Comparison of ENCODE assay signal across 1 cellular context in the genomic region with DNA sequence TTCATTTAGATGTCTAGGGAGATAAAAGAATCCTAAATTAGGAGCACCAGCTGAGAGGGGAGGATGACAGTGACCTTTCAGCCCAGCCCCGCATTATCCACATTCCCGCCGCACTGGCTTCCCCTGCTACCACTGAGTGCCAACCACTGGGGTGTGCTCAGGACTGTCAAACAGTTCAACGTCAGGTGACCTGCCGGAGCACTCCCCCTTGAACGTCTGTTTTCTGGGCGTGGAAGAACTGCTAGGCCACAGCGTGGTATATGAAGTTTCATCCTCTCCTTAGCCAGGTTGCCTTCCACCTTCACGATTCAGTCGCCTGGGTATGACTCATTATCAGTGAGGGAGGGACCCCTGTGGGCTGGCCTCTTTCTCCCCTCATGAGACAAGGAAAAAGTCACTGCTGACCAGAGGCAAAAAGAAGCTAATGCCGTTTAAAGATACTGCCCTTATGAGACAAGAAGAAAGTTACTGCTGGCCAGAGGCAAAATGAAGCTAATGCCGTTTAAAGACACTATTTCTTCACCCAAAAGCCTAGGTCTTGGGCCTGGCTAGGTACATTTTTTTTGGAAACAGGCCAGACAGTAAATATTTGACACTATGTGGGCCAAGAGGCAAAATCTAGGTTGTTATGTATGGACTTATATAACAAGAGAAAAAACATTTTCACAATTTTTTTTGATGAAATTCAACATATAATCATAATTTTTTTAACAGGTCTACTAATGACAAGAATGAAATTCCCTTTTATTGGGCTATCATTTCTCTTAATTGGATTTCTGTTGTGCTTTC.
TF ChIP-seq lines count a peak whose summit lies in the region.

No MANE protein-coding gene starts in this region.

TF ChIP-seq in HepG2, 621 proteins besides CTCF, POLR2A, EP300 and RAD21 (continues in another document):
- TF ChIP-seq ZNF652 (CRISPR knock-in tag; IDR thresholded peaks at IDR 0.05; ENCODE audit: borderline replicate concordance, low read depth) (no peak), ZNF607 (CRISPR knock-in tag; IDR thresholded peaks at IDR 0.05; ENCODE audit: borderline replicate concordance) (no peak), NFKBIZ (CRISPR knock-in tag; IDR thresholded peaks at IDR 0.05) (0 out of 2 replicates have a peak, but pooled peaks have one; percentile 12), FOXC1 (CRISPR knock-in tag; IDR thresholded peaks at IDR 0.05; ENCODE audit: borderline replicate concordance) (no peak), ZNF781 (CRISPR knock-in tag; IDR thresholded peaks at IDR 0.05; ENCODE audit: borderline replicate concordance, not compliant biosample characterization) (peak; percentile 35), REL (CRISPR knock-in tag; conservative IDR thresholded peaks at IDR 0.05) (no peak), ZFP36L1 (CRISPR knock-in tag; IDR thresholded peaks at IDR 0.05) (0 out of 2 replicates have a peak, but pooled peaks have one; percentile 47), ZC3H4 (CRISPR knock-in tag; IDR thresholded peaks at IDR 0.05; ENCODE audit: borderline replicate concordance) (no peak), ZNF501 (CRISPR knock-in tag; IDR thresholded peaks at IDR 0.05) (0 out of 2 replicates have a peak, but pooled peaks have one; percentile 15), ZBTB7B (CRISPR knock-in tag; IDR thresholded peaks at IDR 0.05) (0 out of 2 replicates have a peak, but pooled peaks have one; percentile 27), SIX4 (CRISPR knock-in tag; IDR thresholded peaks at IDR 0.05) (no peak), MEIS1 (CRISPR knock-in tag; IDR thresholded peaks at IDR 0.05; ENCODE audit: borderline replicate concordance) (no peak), FOXP1 (IDR thresholded peaks at IDR 0.05) (no peak), FOXP1 (CRISPR knock-in tag; IDR thresholded peaks at IDR 0.05) (no peak), GATA4 (IDR thresholded peaks at IDR 0.05; ENCODE audit: borderline replicate concordance, low read depth) (no peak), ARNTL (CRISPR knock-in tag; IDR thresholded peaks at IDR 0.05) (no peak), TGIF2 (CRISPR knock-in tag; IDR thresholded peaks at IDR 0.05) (peak; percentile 76), CREM (IDR thresholded peaks at IDR 0.05) (peak; percentile 20), CREM (CRISPR knock-in tag; IDR thresholded peaks at IDR 0.05) (no peak), CREB1 (IDR thresholded peaks at IDR 0.05) (no peak), CREB1 (CRISPR knock-in tag; IDR thresholded peaks at IDR 0.05) (peak; percentile 20; the same call in 1 of the 2 replicates), ZFYVE20 (CRISPR knock-in tag; IDR thresholded peaks at IDR 0.05; ENCODE audit: borderline replicate concordance, low read depth) (no peak), TEAD3 (CRISPR knock-in tag; optimal IDR thresholded peaks at IDR 0.05; ENCODE audit: borderline replicate concordance) (peak; percentile 76), ZNF660 (CRISPR knock-in tag; IDR thresholded peaks at IDR 0.05; ENCODE audit: borderline replicate concordance, low read depth) (no peak), FOXK1 (CRISPR knock-in tag; IDR thresholded peaks at IDR 0.05; ENCODE audit: borderline replicate concordance, low read depth) (no peak), ZNF468 (CRISPR knock-in tag; IDR thresholded peaks at IDR 0.05) (no peak), NFIC (IDR thresholded peaks at IDR 0.05; ENCODE audit: low read length) (peak; percentile 73; the same call in 1 of the 2 replicates), SALL1 (CRISPR knock-in tag; IDR thresholded peaks at IDR 0.05) (peak; percentile 64), ZNF263 (CRISPR knock-in tag; IDR thresholded peaks at IDR 0.05) (peak; percentile 94), BCL6 (CRISPR knock-in tag; IDR thresholded peaks at IDR 0.05) (0 out of 2 replicates have a peak, but pooled peaks have one; percentile 8), ZNF562 (CRISPR knock-in tag; IDR thresholded peaks at IDR 0.05; ENCODE audit: borderline replicate concordance) (no peak), FOXA3 (CRISPR knock-in tag; IDR thresholded peaks at IDR 0.05) (0 out of 2 replicates have a peak, but pooled peaks have one; percentile 13), SMAD3 (CRISPR knock-in tag; IDR thresholded peaks at IDR 0.05) (peak; percentile 20; the same call in 1 of the 2 replicates), PPARG (CRISPR knock-in tag; conservative IDR thresholded peaks at IDR 0.05) (peak; percentile 91), JUN (CRISPR knock-in tag; IDR thresholded peaks at IDR 0.05) (no peak), FOSL2 (CRISPR knock-in tag; IDR thresholded peaks at IDR 0.05) (peak; percentile 83), HNF4A (CRISPR knock-in tag; IDR thresholded peaks at IDR 0.05) (peak; percentile 17; the same call in 1 of the 2 replicates), BHLHE40 (IDR thresholded peaks at IDR 0.05; ENCODE audit: low read length) (peak; percentile 64), SAP130 (CRISPR knock-in tag; IDR thresholded peaks at IDR 0.05; ENCODE audit: low read depth) (peak; percentile 66), HDAC2 (CRISPR knock-in tag; IDR thresholded peaks at IDR 0.05) (0 out of 2 replicates have a peak, but pooled peaks have one; percentile 33), IRF2 (CRISPR knock-in tag; IDR thresholded peaks at IDR 0.05) (peak; percentile 55; the same call in 1 of the 2 replicates), KDM2A (CRISPR knock-in tag; IDR thresholded peaks at IDR 0.05; ENCODE audit: borderline replicate concordance, low read depth) (peak; percentile 31; the same call in 1 of the 2 replicates), ZC3H13 (CRISPR knock-in tag; IDR thresholded peaks at IDR 0.05) (no peak), JARID2 (CRISPR knock-in tag; IDR thresholded peaks at IDR 0.05; ENCODE audit: insufficient replicate concordance) (no peak), SPEN (CRISPR knock-in tag; IDR thresholded peaks at IDR 0.05; ENCODE audit: low read depth) (0 out of 2 replicates have a peak, but pooled peaks have one; percentile 29)
- TF ChIP-seq, protein P1, sequence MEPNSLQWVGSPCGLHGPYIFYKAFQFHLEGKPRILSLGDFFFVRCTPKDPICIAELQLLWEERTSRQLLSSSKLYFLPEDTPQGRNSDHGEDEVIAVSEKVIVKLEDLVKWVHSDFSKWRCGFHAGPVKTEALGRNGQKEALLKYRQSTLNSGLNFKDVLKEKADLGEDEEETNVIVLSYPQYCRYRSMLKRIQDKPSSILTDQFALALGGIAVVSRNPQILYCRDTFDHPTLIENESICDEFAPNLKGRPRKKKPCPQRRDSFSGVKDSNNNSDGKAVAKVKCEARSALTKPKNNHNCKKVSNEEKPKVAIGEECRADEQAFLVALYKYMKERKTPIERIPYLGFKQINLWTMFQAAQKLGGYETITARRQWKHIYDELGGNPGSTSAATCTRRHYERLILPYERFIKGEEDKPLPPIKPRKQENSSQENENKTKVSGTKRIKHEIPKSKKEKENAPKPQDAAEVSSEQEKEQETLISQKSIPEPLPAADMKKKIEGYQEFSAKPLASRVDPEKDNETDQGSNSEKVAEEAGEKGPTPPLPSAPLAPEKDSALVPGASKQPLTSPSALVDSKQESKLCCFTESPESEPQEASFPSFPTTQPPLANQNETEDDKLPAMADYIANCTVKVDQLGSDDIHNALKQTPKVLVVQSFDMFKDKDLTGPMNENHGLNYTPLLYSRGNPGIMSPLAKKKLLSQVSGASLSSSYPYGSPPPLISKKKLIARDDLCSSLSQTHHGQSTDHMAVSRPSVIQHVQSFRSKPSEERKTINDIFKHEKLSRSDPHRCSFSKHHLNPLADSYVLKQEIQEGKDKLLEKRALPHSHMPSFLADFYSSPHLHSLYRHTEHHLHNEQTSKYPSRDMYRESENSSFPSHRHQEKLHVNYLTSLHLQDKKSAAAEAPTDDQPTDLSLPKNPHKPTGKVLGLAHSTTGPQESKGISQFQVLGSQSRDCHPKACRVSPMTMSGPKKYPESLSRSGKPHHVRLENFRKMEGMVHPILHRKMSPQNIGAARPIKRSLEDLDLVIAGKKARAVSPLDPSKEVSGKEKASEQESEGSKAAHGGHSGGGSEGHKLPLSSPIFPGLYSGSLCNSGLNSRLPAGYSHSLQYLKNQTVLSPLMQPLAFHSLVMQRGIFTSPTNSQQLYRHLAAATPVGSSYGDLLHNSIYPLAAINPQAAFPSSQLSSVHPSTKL (CRISPR knock-in tag; IDR thresholded peaks at IDR 0.05): peak; percentile 42; the same call in 1 of the 2 replicates
- TF ChIP-seq, protein P2, sequence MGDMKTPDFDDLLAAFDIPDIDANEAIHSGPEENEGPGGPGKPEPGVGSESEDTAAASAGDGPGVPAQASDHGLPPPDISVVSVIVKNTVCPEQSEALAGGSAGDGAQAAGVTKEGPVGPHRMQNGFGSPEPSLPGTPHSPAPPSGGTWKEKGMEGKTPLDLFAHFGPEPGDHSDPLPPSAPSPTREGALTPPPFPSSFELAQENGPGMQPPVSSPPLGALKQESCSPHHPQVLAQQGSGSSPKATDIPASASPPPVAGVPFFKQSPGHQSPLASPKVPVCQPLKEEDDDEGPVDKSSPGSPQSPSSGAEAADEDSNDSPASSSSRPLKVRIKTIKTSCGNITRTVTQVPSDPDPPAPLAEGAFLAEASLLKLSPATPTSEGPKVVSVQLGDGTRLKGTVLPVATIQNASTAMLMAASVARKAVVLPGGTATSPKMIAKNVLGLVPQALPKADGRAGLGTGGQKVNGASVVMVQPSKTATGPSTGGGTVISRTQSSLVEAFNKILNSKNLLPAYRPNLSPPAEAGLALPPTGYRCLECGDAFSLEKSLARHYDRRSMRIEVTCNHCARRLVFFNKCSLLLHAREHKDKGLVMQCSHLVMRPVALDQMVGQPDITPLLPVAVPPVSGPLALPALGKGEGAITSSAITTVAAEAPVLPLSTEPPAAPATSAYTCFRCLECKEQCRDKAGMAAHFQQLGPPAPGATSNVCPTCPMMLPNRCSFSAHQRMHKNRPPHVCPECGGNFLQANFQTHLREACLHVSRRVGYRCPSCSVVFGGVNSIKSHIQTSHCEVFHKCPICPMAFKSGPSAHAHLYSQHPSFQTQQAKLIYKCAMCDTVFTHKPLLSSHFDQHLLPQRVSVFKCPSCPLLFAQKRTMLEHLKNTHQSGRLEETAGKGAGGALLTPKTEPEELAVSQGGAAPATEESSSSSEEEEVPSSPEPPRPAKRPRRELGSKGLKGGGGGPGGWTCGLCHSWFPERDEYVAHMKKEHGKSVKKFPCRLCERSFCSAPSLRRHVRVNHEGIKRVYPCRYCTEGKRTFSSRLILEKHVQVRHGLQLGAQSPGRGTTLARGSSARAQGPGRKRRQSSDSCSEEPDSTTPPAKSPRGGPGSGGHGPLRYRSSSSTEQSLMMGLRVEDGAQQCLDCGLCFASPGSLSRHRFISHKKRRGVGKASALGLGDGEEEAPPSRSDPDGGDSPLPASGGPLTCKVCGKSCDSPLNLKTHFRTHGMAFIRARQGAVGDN (CRISPR knock-in tag; IDR thresholded peaks at IDR 0.05): peak; percentile 64
- TF ChIP-seq, protein P3, sequence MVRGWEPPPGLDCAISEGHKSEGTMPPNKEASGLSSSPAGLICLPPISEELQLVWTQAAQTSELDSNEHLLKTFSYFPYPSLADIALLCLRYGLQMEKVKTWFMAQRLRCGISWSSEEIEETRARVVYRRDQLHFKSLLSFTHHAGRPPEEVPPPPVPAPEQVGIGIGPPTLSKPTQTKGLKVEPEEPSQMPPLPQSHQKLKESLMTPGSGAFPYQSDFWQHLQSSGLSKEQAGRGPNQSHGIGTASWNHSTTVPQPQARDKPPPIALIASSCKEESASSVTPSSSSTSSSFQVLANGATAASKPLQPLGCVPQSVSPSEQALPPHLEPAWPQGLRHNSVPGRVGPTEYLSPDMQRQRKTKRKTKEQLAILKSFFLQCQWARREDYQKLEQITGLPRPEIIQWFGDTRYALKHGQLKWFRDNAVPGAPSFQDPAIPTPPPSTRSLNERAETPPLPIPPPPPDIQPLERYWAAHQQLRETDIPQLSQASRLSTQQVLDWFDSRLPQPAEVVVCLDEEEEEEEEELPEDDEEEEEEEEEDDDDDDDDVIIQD (CRISPR knock-in tag; IDR thresholded peaks at IDR 0.05; ENCODE audit: low read depth): no peak
- TF ChIP-seq, protein P4, sequence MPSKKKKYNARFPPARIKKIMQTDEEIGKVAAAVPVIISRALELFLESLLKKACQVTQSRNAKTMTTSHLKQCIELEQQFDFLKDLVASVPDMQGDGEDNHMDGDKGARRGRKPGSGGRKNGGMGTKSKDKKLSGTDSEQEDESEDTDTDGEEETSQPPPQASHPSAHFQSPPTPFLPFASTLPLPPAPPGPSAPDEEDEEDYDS (CRISPR knock-in tag; IDR thresholded peaks at IDR 0.05): peak; percentile 31; the same call in 1 of the 2 replicates
- TF ChIP-seq, protein P5, sequence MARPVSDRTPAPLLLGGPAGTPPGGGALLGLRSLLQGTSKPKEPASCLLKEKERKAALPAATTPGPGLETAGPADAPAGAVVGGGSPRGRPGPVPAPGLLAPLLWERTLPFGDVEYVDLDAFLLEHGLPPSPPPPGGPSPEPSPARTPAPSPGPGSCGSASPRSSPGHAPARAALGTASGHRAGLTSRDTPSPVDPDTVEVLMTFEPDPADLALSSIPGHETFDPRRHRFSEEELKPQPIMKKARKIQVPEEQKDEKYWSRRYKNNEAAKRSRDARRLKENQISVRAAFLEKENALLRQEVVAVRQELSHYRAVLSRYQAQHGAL (CRISPR knock-in tag; IDR thresholded peaks at IDR 0.05; ENCODE audit: not compliant biosample characterization): no peak
- TF ChIP-seq, protein P6, sequence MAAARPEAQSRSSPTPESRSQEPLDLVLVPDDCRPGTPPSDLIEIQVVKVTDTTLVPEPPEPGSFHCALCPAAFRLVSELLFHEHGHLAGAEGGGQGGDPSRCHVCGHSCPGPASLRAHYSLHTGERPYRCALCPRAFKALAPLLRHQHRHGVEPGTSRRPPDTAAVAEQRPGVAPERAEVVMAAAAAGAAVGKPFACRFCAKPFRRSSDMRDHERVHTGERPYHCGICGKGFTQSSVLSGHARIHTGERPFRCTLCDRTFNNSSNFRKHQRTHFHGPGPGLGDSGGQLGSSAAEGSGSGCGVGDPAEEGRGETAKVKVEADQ (CRISPR knock-in tag; IDR thresholded peaks at IDR 0.05; ENCODE audit: borderline replicate concordance): no peak
- TF ChIP-seq, protein P7, sequence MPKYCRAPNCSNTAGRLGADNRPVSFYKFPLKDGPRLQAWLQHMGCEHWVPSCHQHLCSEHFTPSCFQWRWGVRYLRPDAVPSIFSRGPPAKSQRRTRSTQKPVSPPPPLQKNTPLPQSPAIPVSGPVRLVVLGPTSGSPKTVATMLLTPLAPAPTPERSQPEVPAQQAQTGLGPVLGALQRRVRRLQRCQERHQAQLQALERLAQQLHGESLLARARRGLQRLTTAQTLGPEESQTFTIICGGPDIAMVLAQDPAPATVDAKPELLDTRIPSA (CRISPR knock-in tag; IDR thresholded peaks at IDR 0.05; ENCODE audit: borderline replicate concordance): no peak
- TF ChIP-seq, protein P8, sequence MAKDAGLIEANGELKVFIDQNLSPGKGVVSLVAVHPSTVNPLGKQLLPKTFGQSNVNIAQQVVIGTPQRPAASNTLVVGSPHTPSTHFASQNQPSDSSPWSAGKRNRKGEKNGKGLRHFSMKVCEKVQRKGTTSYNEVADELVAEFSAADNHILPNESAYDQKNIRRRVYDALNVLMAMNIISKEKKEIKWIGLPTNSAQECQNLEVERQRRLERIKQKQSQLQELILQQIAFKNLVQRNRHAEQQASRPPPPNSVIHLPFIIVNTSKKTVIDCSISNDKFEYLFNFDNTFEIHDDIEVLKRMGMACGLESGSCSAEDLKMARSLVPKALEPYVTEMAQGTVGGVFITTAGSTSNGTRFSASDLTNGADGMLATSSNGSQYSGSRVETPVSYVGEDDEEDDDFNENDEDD (CRISPR knock-in tag; IDR thresholded peaks at IDR 0.05; ENCODE audit: borderline replicate concordance): peak; percentile 23; the same call in 1 of the 2 replicates
